Comparison of ENCODE assay signal across 11 cellular contexts in the genomic region with DNA sequence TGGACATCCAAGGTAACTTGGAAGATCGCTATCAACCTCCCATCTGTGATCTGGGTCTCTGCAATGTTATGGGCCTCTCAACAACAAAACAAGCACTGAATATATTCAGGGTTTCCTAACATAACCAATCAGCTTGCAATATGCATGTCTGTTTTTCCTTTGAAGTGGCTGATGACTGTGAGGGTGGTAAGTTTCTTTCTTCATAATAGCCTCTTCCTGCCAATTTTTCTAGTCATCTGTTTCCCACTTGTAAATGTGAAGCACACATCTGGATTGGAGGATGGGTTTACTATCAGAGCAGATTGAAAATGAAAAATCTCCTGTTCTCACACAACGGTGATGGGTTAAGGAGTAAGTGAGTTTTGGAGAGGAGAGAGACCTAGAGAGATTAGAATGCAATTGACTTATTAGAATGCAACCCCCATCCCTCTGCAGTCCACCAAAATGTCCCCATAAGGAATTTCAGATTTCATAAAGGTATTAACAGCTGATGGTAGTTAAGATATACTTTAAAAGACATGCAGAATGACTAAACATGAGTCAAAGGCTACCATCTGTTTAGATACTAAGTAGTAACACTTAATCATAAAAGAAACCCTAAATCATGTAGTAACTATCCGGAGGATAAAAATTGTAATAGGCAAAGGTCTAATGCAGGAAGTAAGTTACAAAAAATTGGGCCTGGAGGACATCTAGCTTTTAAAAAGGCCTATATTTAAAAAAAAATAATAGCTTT. TPM values are rescaled to one million over a fixed set of nuclear protein-coding genes. Genes with fewer than 3 reads are reported as not detected.
A peak's percentile ranks its signal among the peaks of the same experiment; 100 is the strongest.
DNase-seq lines count a peak whose midpoint lies in the region; ATAC-seq and TF ChIP-seq lines count a peak whose summit lies in the region.
"Had no signal": no experiment of that assay in that cellular context is flagged by ENCODE, and none has a peak within 500 bp of the region (broad histone marks: within the 10 kb centered on the region; RNA-seq: fewer than 3 reads in every experiment).

No MANE protein-coding gene starts in this region.

- peaks cover 20 to 31% (median 28%) of the 10 kb centered on the region in 3 donors for H3K4me1 Mint-ChIP-seq in CD8-positive, alpha-beta memory T cell
- H3K4me1 Mint-ChIP-seq in activated naive CD8-positive, alpha-beta T cell treated with anti-CD3 and anti-CD28 coated beads, Interleukin-2, amount 10 ng/mL, durations not matched to agents 7 days and 5 days: peaks cover 18% of the 10 kb centered on the region
- peaks cover 12% of the 10 kb centered on the region for H3K4me1 Mint-ChIP-seq in mesothelial cell of epicardium
- no peaks in the 10 kb centered on the region for H3K4me1 Mint-ChIP-seq in progenitor cell of endocrine pancreas (ENCODE audit: low read depth)

- peak; percentile 44 for ATAC-seq in HG02885 (IDR thresholded peaks at IDR 0.05; ENCODE audit: poor library complexity, unreplicated experiment)
- peak; percentile 96 for ATAC-seq in activated naive CD8-positive, alpha-beta T cell treated with anti-CD3 and anti-CD28 coated beads, Interleukin-2, amount 10 ng/mL, durations not matched to agents 7 days and 5 days (ENCODE audit: low read depth)

- H3K4me3 Mint-ChIP-seq in CD8-positive, alpha-beta memory T cell: peak overlapping the region; percentile 0 to 71 (median 16)
- H3K4me3 Mint-ChIP-seq in activated naive CD8-positive, alpha-beta T cell treated with anti-CD3 and anti-CD28 coated beads, Interleukin-2, amount 10 ng/mL, durations not matched to agents 7 days and 5 days: peak overlapping the region; percentile 71
- H3K4me3 Mint-ChIP-seq in mesothelial cell of epicardium (no peak overlapping the region), progenitor cell of endocrine pancreas (ENCODE audit: low read depth) (no peak overlapping the region)

- no peaks in the 10 kb centered on the region for H3K27me3 ChIP-seq in CD8-positive, alpha-beta memory T cell (ENCODE audit: insufficient read depth, low read length, poor library complexity, severe bottlenecking)

- H3K4me3 ChIP-seq in CD8-positive, alpha-beta memory T cell (ENCODE audit: low read length): no peak overlapping the region

- H3K9me3 ChIP-seq in CD8-positive, alpha-beta memory T cell (ENCODE audit: low read length): no peaks in the 10 kb centered on the region

- H3K27me3 Mint-ChIP-seq in CD8-positive, alpha-beta memory T cell: no peaks in the 10 kb centered on the region
- no peaks in the 10 kb centered on the region for H3K27me3 Mint-ChIP-seq in activated naive CD8-positive, alpha-beta T cell treated with anti-CD3 and anti-CD28 coated beads, Interleukin-2, amount 10 ng/mL, durations not matched to agents 7 days and 5 days
- H3K27me3 Mint-ChIP-seq in mesothelial cell of epicardium (ENCODE audit: low read depth): no peaks in the 10 kb centered on the region
- H3K27me3 Mint-ChIP-seq in progenitor cell of endocrine pancreas: no peaks in the 10 kb centered on the region

- TF ChIP-seq CTCF in mesothelial cell of epicardium (IDR thresholded peaks at IDR 0.05; ENCODE audit: unreplicated experiment) (no peak), progenitor cell of endocrine pancreas (IDR thresholded peaks at IDR 0.05; ENCODE audit: unreplicated experiment) (no peak)

- H3K27ac ChIP-seq in CD8-positive, alpha-beta memory T cell (ENCODE audit: low read depth, low read length): no peak overlapping the region
- H3K27ac ChIP-seq: parathyroid adenoma had no signal

- H3K9me3 Mint-ChIP-seq in CD8-positive, alpha-beta memory T cell: peaks cover 0 to 4% (median 2%) of the 10 kb centered on the region in 5 donors
- H3K9me3 Mint-ChIP-seq in activated naive CD8-positive, alpha-beta T cell treated with anti-CD3 and anti-CD28 coated beads, Interleukin-2, amount 10 ng/mL, durations not matched to agents 7 days and 5 days: no peaks in the 10 kb centered on the region
- no peaks in the 10 kb centered on the region for H3K9me3 Mint-ChIP-seq in mesothelial cell of epicardium
- no peaks in the 10 kb centered on the region for H3K9me3 Mint-ChIP-seq in progenitor cell of endocrine pancreas (ENCODE audit: low read depth)

- peaks cover 41% of the 10 kb centered on the region for H3K36me3 ChIP-seq in CD8-positive, alpha-beta memory T cell (ENCODE audit: insufficient read depth, low read length)

- peaks cover 40 to 89% (median 52%) of the 10 kb centered on the region in 3 donors for H3K36me3 Mint-ChIP-seq in CD8-positive, alpha-beta memory T cell
- H3K36me3 Mint-ChIP-seq in activated naive CD8-positive, alpha-beta T cell treated with anti-CD3 and anti-CD28 coated beads, Interleukin-2, amount 10 ng/mL, durations not matched to agents 7 days and 5 days: peaks cover 71% of the 10 kb centered on the region
- peaks cover 48% of the 10 kb centered on the region for H3K36me3 Mint-ChIP-seq in mesothelial cell of epicardium
- H3K36me3 Mint-ChIP-seq in progenitor cell of endocrine pancreas (ENCODE audit: insufficient read depth): peaks cover 26% of the 10 kb centered on the region

- H3K27ac Mint-ChIP-seq in CD8-positive, alpha-beta memory T cell: peak overlapping the region; percentile 57 to 95 (median 78)
- H3K27ac Mint-ChIP-seq in activated naive CD8-positive, alpha-beta T cell treated with anti-CD3 and anti-CD28 coated beads, Interleukin-2, amount 10 ng/mL, durations not matched to agents 7 days and 5 days: peak overlapping the region; percentile 90
- H3K27ac Mint-ChIP-seq in mesothelial cell of epicardium (peak overlapping the region; percentile 4), progenitor cell of endocrine pancreas (no peak overlapping the region)

- POLR2A ChIA-PET in CD8-positive, alpha-beta memory T cell (lab: Charles Lee): interaction anchor here (0.5 kb wide), 1 partner anchor 11 kb away, joined by 5 read pairs; no protein-coding TSS in a partner anchor
- POLR2A ChIA-PET in activated naive CD8-positive, alpha-beta T cell treated with anti-CD3 and anti-CD28 coated beads, Interleukin-2, amount 10 ng/mL, durations not matched to agents 7 days and 5 days (lab: Charles Lee): interaction anchor here (0.9 to 1.6 kb wide), 3 partner anchors 10 to 363 kb away, joined by 3 to 4 read pairs (median 4); no protein-coding TSS in a partner anchor

- peak in 2 of 5 donors; percentile 21 to 58 for DNase-seq in CD8-positive, alpha-beta memory T cell
- no peak for DNase-seq in activated naive CD8-positive, alpha-beta T cell treated with anti-CD3 and anti-CD28 coated beads, Interleukin-2, amount 10 ng/mL, durations not matched to agents 7 days and 5 days
- DNase-seq in mesothelial cell of epicardium (ENCODE audit: low spot score in 2 of 2, unreplicated experiment in 2 of 2) (no peak), HUDEP-2 (lab: John Stamatoyannopoulos, UW; ENCODE audit: unreplicated experiment in 76 of 76) (no peak), progenitor cell of endocrine pancreas (ENCODE audit: low spot score, unreplicated experiment) (no peak), NCI-H146 (lab: John Stamatoyannopoulos, UW) (no peak)
- DNase-seq in effector CD8-positive, alpha-beta T cell (lab: John Stamatoyannopoulos, UW): no peak
- DNase-seq: NCI-H446; stimulated activated CD8-positive, alpha-beta memory T cell treated with anti-CD3 and anti-CD28 coated beads, Interleukin-4, amount 100 ng/mL, for 48 hours had no signal

- CTCF ChIA-PET in CD8-positive, alpha-beta memory T cell (lab: Charles Lee): interaction anchor here (1.1 to 1.5 kb wide), 2 partner anchors 9 to 134 kb away, joined by 5 to 6 read pairs; no protein-coding TSS in a partner anchor

- peaks cover 11% of the 10 kb centered on the region for H3K4me1 ChIP-seq in CD8-positive, alpha-beta memory T cell (ENCODE audit: insufficient read depth, low read length)
- H3K4me1 ChIP-seq: parathyroid adenoma had no signal

RNA-seq across cellular contexts. Expression of a gene that starts 58.4 kb away (rescaled TPM):
- total RNA-seq in CD8-positive, alpha-beta memory T cell: 10 to 100 TPM; 12.9 to 13.9 TPM
- 13.7 TPM for polyA plus RNA-seq in CD8-positive, alpha-beta memory T cell
- total RNA-seq in activated naive CD8-positive, alpha-beta T cell treated with anti-CD3 and anti-CD28 coated beads, Interleukin-2, amount 10 ng/mL, durations not matched to agents 7 days and 5 days: 1 to 10 TPM; 6.7 to 7.2 TPM
- total RNA-seq in mesothelial cell of epicardium: 29.9 to 33.5 TPM (median 31.7 TPM) in 3 replicates
- 27.0 and 28.3 TPM in 2 replicates for total RNA-seq in progenitor cell of endocrine pancreas

Comparison
In these comparisons a context has a peak if more than half of its experiments do, and no peak if none do; other contexts are left out.
1. H3K4me3 Mint-ChIP-seq: peak in CD8-positive, alpha-beta memory T cell (7 of 7) and activated naive CD8-positive, alpha-beta T cell treated with anti-CD3 and anti-CD28 coated beads, Interleukin-2, amount 10 ng/mL, durations not matched to agents 7 days and 5 days (single experiment); none in mesothelial cell of epicardium (single experiment) and progenitor cell of endocrine pancreas (single experiment).